Comparison of ENCODE assay signal across 1 cellular context in the genomic region with DNA sequence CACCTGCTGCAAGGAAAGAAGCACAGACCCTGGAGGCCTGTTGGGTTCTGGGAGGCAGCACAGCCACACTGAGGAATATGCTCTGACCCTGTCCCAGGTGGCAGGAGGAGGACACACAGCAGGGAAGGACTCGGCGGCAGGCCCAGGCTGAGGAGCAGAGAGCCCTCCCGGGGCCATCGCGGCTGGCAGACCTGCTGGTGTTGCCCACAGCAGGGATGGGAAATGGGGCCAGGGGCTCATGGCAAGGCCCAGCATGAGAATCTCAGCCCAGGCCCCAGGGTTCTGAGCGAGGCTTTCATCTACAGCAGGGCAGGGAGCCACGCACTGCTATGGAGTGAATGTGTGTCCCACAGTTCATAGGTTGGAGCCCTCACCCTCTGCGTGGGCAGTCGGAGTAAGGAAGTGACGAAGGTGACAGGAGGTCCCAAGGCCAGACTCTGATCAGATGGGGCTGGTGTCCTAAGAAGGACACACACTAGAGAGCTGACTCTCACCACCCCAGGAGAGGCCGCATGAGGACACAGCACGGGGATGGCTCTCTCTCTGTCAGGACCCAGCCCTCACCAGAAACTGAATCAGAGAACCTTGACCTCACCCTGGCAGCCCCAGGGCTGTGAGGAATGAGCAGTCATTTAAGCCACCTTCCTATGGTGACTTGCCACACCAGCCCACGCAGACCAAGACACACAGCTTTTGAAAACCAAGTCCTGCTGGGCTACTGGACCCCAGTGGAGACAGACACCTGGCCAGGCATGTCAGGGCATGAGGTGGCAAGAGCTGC.
TF ChIP-seq lines count a peak whose summit lies in the region.

No MANE protein-coding gene starts in this region.

TF ChIP-seq in HepG2, 621 proteins besides CTCF, POLR2A, EP300 and RAD21:
- no peak for TF ChIP-seq AGO2 (optimal IDR thresholded peaks at IDR 0.05; ENCODE audit: low read depth, low read length)
- TF ChIP-seq SMYD3 (CRISPR knock-in tag; IDR thresholded peaks at IDR 0.05), result no peak
- TF ChIP-seq THRA (CRISPR knock-in tag; IDR thresholded peaks at IDR 0.05; ENCODE audit: borderline replicate concordance), result peak; percentile 77; the same call in 1 of the 2 replicates
- 0 out of 2 replicates have a peak, but pooled peaks have one; percentile 12 for TF ChIP-seq HIC2 (CRISPR knock-in tag; IDR thresholded peaks at IDR 0.05; ENCODE audit: low read depth)
- TF ChIP-seq RXRB (CRISPR knock-in tag; IDR thresholded peaks at IDR 0.05; ENCODE audit: borderline replicate concordance), result peak; percentile 53; the same call in 1 of the 2 replicates
- peak; percentile 61; the same call in 1 of the 2 replicates for TF ChIP-seq HNRNPL (IDR thresholded peaks at IDR 0.05; ENCODE audit: low read depth, low read length)
- TF ChIP-seq GABPB1 (CRISPR knock-in tag; IDR thresholded peaks at IDR 0.05), result 0 out of 2 replicates have a peak, but pooled peaks have one; percentile 17
- TF ChIP-seq ZNF687 (CRISPR knock-in tag; IDR thresholded peaks at IDR 0.05), result peak; percentile 29
- TF ChIP-seq RARA (CRISPR knock-in tag; IDR thresholded peaks at IDR 0.05), result 0 out of 2 replicates have a peak, but pooled peaks have one; percentile 10
